1 cellular context compared by ENCODE assay signal in the genomic region with DNA sequence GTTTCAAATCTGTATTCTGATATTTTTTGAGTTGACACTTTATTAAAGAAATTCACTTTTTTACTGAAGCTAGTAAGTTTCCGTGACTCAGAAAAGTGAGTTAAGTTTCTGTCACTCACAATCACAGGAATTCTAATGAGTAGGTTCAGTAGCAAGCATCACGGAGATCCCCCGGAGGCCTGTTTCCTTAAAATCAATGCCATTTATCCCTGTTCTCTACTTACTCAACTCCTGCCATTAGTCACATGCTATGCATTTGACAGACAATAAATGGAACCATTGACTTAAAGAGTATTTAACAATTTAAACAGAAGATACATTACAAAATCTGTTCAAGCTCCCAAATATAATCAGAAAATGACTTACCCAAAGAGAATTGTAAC.
TF ChIP-seq lines count a peak whose summit lies in the region.

No MANE protein-coding gene starts in this region.

TF ChIP-seq in HepG2, 621 proteins besides CTCF, POLR2A, EP300 and RAD21:
- no peak for TF ChIP-seq FOXK2 (IDR thresholded peaks at IDR 0.05)
- TF ChIP-seq CBFB (CRISPR knock-in tag; IDR thresholded peaks at IDR 0.05): no peak
- no peak for TF ChIP-seq ZFP36L1 (CRISPR knock-in tag; IDR thresholded peaks at IDR 0.05)
- no peak for TF ChIP-seq JUNB (CRISPR knock-in tag; IDR thresholded peaks at IDR 0.05; ENCODE audit: borderline replicate concordance)
- TF ChIP-seq MTF2 (CRISPR knock-in tag; IDR thresholded peaks at IDR 0.05; ENCODE audit: borderline replicate concordance): no peak
- TF ChIP-seq NRL (CRISPR knock-in tag; IDR thresholded peaks at IDR 0.05; ENCODE audit: borderline replicate concordance): no peak
- TF ChIP-seq REXO4 (CRISPR knock-in tag; IDR thresholded peaks at IDR 0.05; ENCODE audit: borderline replicate concordance): no peak
- no peak for TF ChIP-seq ZNF552 (CRISPR knock-in tag; IDR thresholded peaks at IDR 0.05; ENCODE audit: borderline replicate concordance)
- TF ChIP-seq SP4 (CRISPR knock-in tag; IDR thresholded peaks at IDR 0.05): no peak
- TF ChIP-seq ZMYM4 (CRISPR knock-in tag; IDR thresholded peaks at IDR 0.05): no peak
- TF ChIP-seq ZNF841 (CRISPR knock-in tag; IDR thresholded peaks at IDR 0.05; ENCODE audit: borderline replicate concordance): no peak
- TF ChIP-seq KDM2A (CRISPR knock-in tag; IDR thresholded peaks at IDR 0.05; ENCODE audit: borderline replicate concordance, low read depth): no peak
- no peak for TF ChIP-seq ZSCAN29 (CRISPR knock-in tag; conservative IDR thresholded peaks at IDR 0.05)
